Comparison of ENCODE assay signal across 20 cellular contexts in the genomic region with DNA sequence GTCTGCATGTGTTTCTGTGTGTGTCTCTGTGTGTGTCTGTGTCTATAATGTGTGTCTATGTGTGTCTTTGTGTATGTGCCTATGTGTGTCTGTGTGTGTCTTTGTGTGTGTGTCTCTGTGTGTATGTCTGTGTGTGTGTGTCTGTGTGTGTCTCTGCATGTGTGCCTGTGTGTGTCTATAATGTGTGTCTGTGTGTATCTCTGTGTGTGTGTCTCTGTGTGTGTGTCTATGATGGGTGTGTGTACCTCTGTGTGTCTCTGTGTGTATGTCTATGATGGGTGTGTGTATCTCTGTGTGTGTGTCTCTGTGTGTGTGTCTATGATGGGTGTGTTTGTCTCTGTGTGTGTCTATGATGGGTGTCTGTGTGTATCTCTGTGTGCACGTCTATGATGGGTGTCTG.
DNase-seq lines count a peak whose midpoint lies in the region; ATAC-seq, FAIRE-seq and TF ChIP-seq lines count a peak whose summit lies in the region.
"Had no signal": no experiment of that assay in that cellular context is flagged by ENCODE, and none has a peak within 500 bp of the region (broad histone marks: within the 10 kb centered on the region; RNA-seq: fewer than 3 reads in every experiment).

No MANE protein-coding gene starts in this region.

- H4K20me1 ChIP-seq in IMR-90 (ENCODE audit: insufficient read depth, low read length) (no peaks in the 10 kb centered on the region), keratinocyte (ENCODE audit: control insufficient read depth, extremely low read depth, insufficient read depth, low read length) (no peaks in the 10 kb centered on the region)
- H4K20me1 ChIP-seq: BLaER1 had no signal

- no peak overlapping the region for H4K91ac ChIP-seq in IMR-90 (ENCODE audit: insufficient read depth, low read depth, low read length)

- CTCF ChIA-PET in IMR-90 (lab: Yijun Ruan, JAX) = no interaction called here

- H3K9me1 ChIP-seq in IMR-90 (ENCODE audit: insufficient read depth, low read length) (peaks cover 6% of the 10 kb centered on the region), keratinocyte (ENCODE audit: control insufficient read depth, extremely low read depth, insufficient read depth, low read length) (no peaks in the 10 kb centered on the region)

- H3K14ac ChIP-seq in IMR-90 (replicated peaks; ENCODE audit: low read depth, low read length) = 0 out of 2 replicates have a peak overlapping the region, but pooled peaks have one; percentile 10

- H2BK5ac ChIP-seq in IMR-90 (ENCODE audit: low read depth, low read length, poor library complexity, severe bottlenecking) = peak overlapping the region; percentile 90

- no peak overlapping the region for H3K4ac ChIP-seq in IMR-90 (ENCODE audit: low read depth, low read length)

- no peak overlapping the region for H3K27ac Mint-ChIP-seq in type B pancreatic cell
- H3K27ac Mint-ChIP-seq: CD4-positive, alpha-beta memory T cell had no signal

- H2AK9ac ChIP-seq in IMR-90 (replicated peaks; ENCODE audit: low read depth, low read length, poor library complexity) = no peak overlapping the region

- H3K27me3 ChIP-seq in IMR-90 (ENCODE audit: control insufficient read depth, insufficient read depth, low read length) = peaks cover 6% of the 10 kb centered on the region
- H3K27me3 ChIP-seq in keratinocyte (ENCODE audit: control insufficient read depth, extremely low read depth, insufficient read depth, low read length) = no peaks in the 10 kb centered on the region
- H3K27me3 ChIP-seq: BLaER1 had no signal

- H3K79me1 ChIP-seq in IMR-90 (ENCODE audit: low read depth in 1 of 2, low read length in 2 of 2) = no peaks in the 10 kb centered on the region

- H3K27ac ChIP-seq in IMR-90 (ENCODE audit: insufficient read depth, low read length) = no peak overlapping the region
- no peak overlapping the region for H3K27ac ChIP-seq in keratinocyte (ENCODE audit: control insufficient read depth, insufficient read depth, low read length)
- H3K27ac ChIP-seq: BLaER1 had no signal

- H3K56ac ChIP-seq in IMR-90 (ENCODE audit: extremely low read depth, insufficient read depth, low read length) = no peak overlapping the region

- no peak for TF ChIP-seq RAD21 in IMR-90 (IDR thresholded peaks at IDR 0.05; ENCODE audit: low read length)

- H3K9ac ChIP-seq in IMR-90 (ENCODE audit: low read depth, low read length) = no peak overlapping the region
- H3K9ac ChIP-seq in keratinocyte (ENCODE audit: control insufficient read depth, extremely low read depth, insufficient read depth, low read length) = no peak overlapping the region
- H3K9ac ChIP-seq: BLaER1 had no signal

- intact Hi-C loops in IMR-90 (cut with micrococcal nuclease) = no loop called here

- no peak overlapping the region for H2BK15ac ChIP-seq in IMR-90 (ENCODE audit: low read depth, low read length)

- H3K36me3 Mint-ChIP-seq in type B pancreatic cell = no peaks in the 10 kb centered on the region
- H3K36me3 Mint-ChIP-seq: CD4-positive, alpha-beta memory T cell had no signal

- H3K4me1 ChIP-seq in IMR-90 (ENCODE audit: control insufficient read depth, insufficient read depth, low read length) (no peaks in the 10 kb centered on the region), keratinocyte (ENCODE audit: control insufficient read depth, extremely low read depth, insufficient read depth, low read length) (no peaks in the 10 kb centered on the region)
- H3K4me1 ChIP-seq: BLaER1 had no signal

- no peaks in the 10 kb centered on the region for H3K4me1 Mint-ChIP-seq in type B pancreatic cell (ENCODE audit: unreplicated experiment)
- H3K4me1 Mint-ChIP-seq: CD4-positive, alpha-beta memory T cell had no signal

- no peak overlapping the region for H3K4me3 Mint-ChIP-seq in type B pancreatic cell
- H3K4me3 Mint-ChIP-seq: CD4-positive, alpha-beta memory T cell had no signal

- no peak overlapping the region for H4K5ac ChIP-seq in IMR-90 (ENCODE audit: low read depth, low read length)

- FAIRE-seq in GM12892 (lab: Jason Lieb, UNC) = peak; percentile 67
- FAIRE-seq in keratinocyte (lab: Jason Lieb, UNC) = peak; percentile 92

- H2AFZ ChIP-seq in IMR-90 (replicated peaks; ENCODE audit: low read length, poor library complexity) = no peak overlapping the region
- H2AFZ ChIP-seq in keratinocyte (ENCODE audit: control insufficient read depth, low read length) = no peak overlapping the region

- no peak for TF ChIP-seq POLR2A in GM12892 (IDR thresholded peaks at IDR 0.05; ENCODE audit: low read depth, low read length)
- no peak for TF ChIP-seq POLR2A in IMR-90 (IDR thresholded peaks at IDR 0.05; ENCODE audit: low read depth, low read length)

- H3K36me3 ChIP-seq in IMR-90 (ENCODE audit: control insufficient read depth, insufficient read depth, low read length) = no peaks in the 10 kb centered on the region
- no peaks in the 10 kb centered on the region for H3K36me3 ChIP-seq in keratinocyte (ENCODE audit: control insufficient read depth in 2 of 2, extremely low read depth in 1 of 2, insufficient read depth in 2 of 2, low read length in 2 of 2)
- H3K36me3 ChIP-seq: BLaER1 had no signal

- no peaks in the 10 kb centered on the region for H3K27me3 Mint-ChIP-seq in type B pancreatic cell

- ATAC-seq in IMR-90 (ENCODE audit: low read depth) (no peak), HG03097 (IDR thresholded peaks at IDR 0.05; ENCODE audit: low FRiP score, unreplicated experiment) (no peak)
- ATAC-seq: PC-3 had no signal

- no peaks in the 10 kb centered on the region for H3K79me2 ChIP-seq in keratinocyte (ENCODE audit: control insufficient read depth, insufficient read depth, low read length)

- dilution Hi-C loops in IMR-90 (cut with HindIII; ENCODE audit: low sequenced_read_pairs, unreplicated experiment) (no loop called here), keratinocyte (cut with MboI; ENCODE audit: extremely low pct_ligation_motif_present, low sequenced_read_pairs) (no loop called here)

- H3K18ac ChIP-seq in IMR-90 (ENCODE audit: low read depth, low read length) = no peak overlapping the region

- in situ Hi-C loops in IMR-90 (cut with MboI; ENCODE audit: low sequenced_read_pairs) = no loop called here

- no peak overlapping the region for H3K23ac ChIP-seq in IMR-90 (ENCODE audit: low read depth, low read length)

- TF ChIP-seq CTCF in IMR-90 (conservative IDR thresholded peaks at IDR 0.05; ENCODE audit: low read depth, low read length) (no peak), keratinocyte (optimal IDR thresholded peaks at IDR 0.05 in 1 of 3, IDR thresholded peaks at IDR 0.05 in 1 of 3, conservative IDR thresholded peaks at IDR 0.05 in 1 of 3; ENCODE audit: extremely low read depth in 1 of 3, insufficient read depth in 2 of 3, low read length in 3 of 3) (no peak), type B pancreatic cell (conservative IDR thresholded peaks at IDR 0.05) (no peak)

- H3K9me3 ChIP-seq in IMR-90 (ENCODE audit: control insufficient read depth, insufficient read depth, low read length) = no peaks in the 10 kb centered on the region
- H3K9me3 ChIP-seq in keratinocyte (ENCODE audit: control insufficient read depth, low read depth, low read length) = no peaks in the 10 kb centered on the region
- H3K9me3 ChIP-seq: BLaER1 had no signal

- POLR2A ChIA-PET in IMR-90 (lab: Charles Lee; ENCODE audit: unreplicated experiment) = no interaction called here

- H2AK5ac ChIP-seq in IMR-90 (ENCODE audit: low read depth, low read length) = no peak overlapping the region

- no peak overlapping the region for H3K4me3 ChIP-seq in IMR-90 (ENCODE audit: insufficient read depth, low read depth, low read length)
- no peak overlapping the region for H3K4me3 ChIP-seq in keratinocyte (ENCODE audit: control insufficient read depth in 2 of 3, extremely low read depth in 1 of 3, insufficient read depth in 2 of 3, low read depth in 1 of 3, low read length in 3 of 3)
- H3K4me3 ChIP-seq: BLaER1 had no signal

- H2BK120ac ChIP-seq in IMR-90 (ENCODE audit: low read depth, low read length) = no peak overlapping the region

- no TSS peak for BruUV-seq in IMR-90 (replicated peaks; lab: Mats Ljungman, UMichigan)

- no peak overlapping the region for H2BK20ac ChIP-seq in IMR-90 (ENCODE audit: low read depth, low read length)

- H3K4me2 ChIP-seq in IMR-90 (ENCODE audit: low read depth, low read length) (no peak overlapping the region), keratinocyte (ENCODE audit: control insufficient read depth, extremely low read depth, insufficient read depth, low read depth, low read length) (no peak overlapping the region)
- H3K4me2 ChIP-seq: BLaER1 had no signal

- DNase-seq in GM12892 (ENCODE audit: insufficient read length) (no peak), IMR-90 (no peak), keratinocyte (ENCODE audit: low read depth, low spot score) (no peak), type B pancreatic cell (ENCODE audit: extremely low spot score, unreplicated experiment) (peak; percentile 18), NCI-H2107 treated with DMSO at 0.1 percent for 48 hours (lab: John Stamatoyannopoulos, UW; ENCODE audit: unreplicated experiment) (no peak), activated gamma-delta T cell (lab: John Stamatoyannopoulos, UW) (no peak)
- DNase-seq: Calu3; CD4-positive, alpha-beta memory T cell; DMS53; EL; KG1; MV-4-11; NCI-H187; NCI-H226; NCI-H524 treated with DMSO at 0.1 percent for 48 hours; PC-3; RPMI8226; SIG-M5 had no signal

- WGBS in IMR-90 (ENCODE audit: extremely low coverage in 2 of 2, insufficient read length in 1 of 2), 2 experiments = 75% methylated on average over 1 of the region's 1 CpG; no CpG with 5 or more reads in 1 of the 2 experiments

- H4K8ac ChIP-seq in IMR-90 (ENCODE audit: low read depth in 2 of 2, low read length in 2 of 2) = no peak overlapping the region

- H3K9me3 Mint-ChIP-seq in type B pancreatic cell = no peaks in the 10 kb centered on the region
- H3K9me3 Mint-ChIP-seq: CD4-positive, alpha-beta memory T cell had no signal

TF ChIP-seq in IMR-90, 13 proteins besides CTCF, POLR2A, EP300 and RAD21:
- TF ChIP-seq BHLHE40 (IDR thresholded peaks at IDR 0.05; ENCODE audit: low read depth, low read length) (no peak), CHD1 (IDR thresholded peaks at IDR 0.05; ENCODE audit: low read depth, low read length) (no peak), SMC3 (IDR thresholded peaks at IDR 0.05; ENCODE audit: low read depth, low read length) (no peak), MAFK (IDR thresholded peaks at IDR 0.05; ENCODE audit: low read depth, low read length) (no peak), CEBPB (IDR thresholded peaks at IDR 0.05; ENCODE audit: low read depth, low read length) (no peak), NFE2L2 (IDR thresholded peaks at IDR 0.05; ENCODE audit: low read depth, low read length) (no peak)
- TF ChIP-seq, protein P1, sequence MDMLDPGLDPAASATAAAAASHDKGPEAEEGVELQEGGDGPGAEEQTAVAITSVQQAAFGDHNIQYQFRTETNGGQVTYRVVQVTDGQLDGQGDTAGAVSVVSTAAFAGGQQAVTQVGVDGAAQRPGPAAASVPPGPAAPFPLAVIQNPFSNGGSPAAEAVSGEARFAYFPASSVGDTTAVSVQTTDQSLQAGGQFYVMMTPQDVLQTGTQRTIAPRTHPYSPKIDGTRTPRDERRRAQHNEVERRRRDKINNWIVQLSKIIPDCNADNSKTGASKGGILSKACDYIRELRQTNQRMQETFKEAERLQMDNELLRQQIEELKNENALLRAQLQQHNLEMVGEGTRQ (IDR thresholded peaks at IDR 0.05; ENCODE audit: low read depth, low read length) = no peak
TF ChIP-seq in IMR-90: peak in this region for 0.
